Comparison of ENCODE assay signal across 11 cellular contexts in genomic region chr7:100017300-100017699, GRCh38. TPM values are rescaled to one million over a fixed set of nuclear protein-coding genes. Genes with fewer than 3 reads are reported as not detected.
DNase-seq lines count a peak whose midpoint lies in the region; ATAC-seq and TF ChIP-seq lines count a peak whose summit lies in the region.
"Had no signal": no experiment of that assay in that cellular context is flagged by ENCODE, and none has a peak within 500 bp of the region (broad histone marks: within the 10 kb centered on the region; RNA-seq: fewer than 3 reads in every experiment).

No MANE protein-coding gene starts in this region.

- peaks cover 56% of the 10 kb centered on the region for H4K20me1 ChIP-seq in SK-N-SH (ENCODE audit: insufficient read depth)

- TF ChIP-seq CTCF in SK-N-SH (IDR thresholded peaks at IDR 0.05): no peak
- no peak for TF ChIP-seq CTCF in adrenal gland (IDR thresholded peaks at IDR 0.05)
- TF ChIP-seq CTCF in stomach (IDR thresholded peaks at IDR 0.05): no peak

- H3K4me2 ChIP-seq in SK-N-SH: peak overlapping the region; percentile 76

- intact Hi-C loops in adrenal gland (cut with DNase I) (no loop called here), stomach (cut with DNase I; ENCODE audit: low total_unique reads) (no loop called here)

- no peak for TF ChIP-seq RAD21 in SK-N-SH (IDR thresholded peaks at IDR 0.05; ENCODE audit: low read length)

- TF ChIP-seq POLR2A in adrenal gland (IDR thresholded peaks at IDR 0.05) (no peak), stomach (IDR thresholded peaks at IDR 0.05) (no peak)

- no peaks in the 10 kb centered on the region for H3F3A ChIP-seq in SK-N-SH (replicated peaks; ENCODE audit: insufficient read depth)

- DNase-seq in SK-N-SH: no peak
- peak in 1 of 7 donors; percentile 21 for DNase-seq in adrenal gland
- DNase-seq in stomach: peak; percentile 84
- DNase-seq in NCI-H2227 (lab: John Stamatoyannopoulos, UW; ENCODE audit: unreplicated experiment): no peak
- DNase-seq: NCI-H1048, SIG-M5 had no signal

- ATAC-seq in SK-N-SH treated with all-trans-retinoic acid at 6 μM for 48 hours: no peak
- no peak for ATAC-seq in HG02840 (IDR thresholded peaks at IDR 0.05; ENCODE audit: low FRiP score, unreplicated experiment)
- ATAC-seq in GM21526 (IDR thresholded peaks at IDR 0.05; ENCODE audit: low FRiP score, unreplicated experiment): no peak

- POLR2A ChIA-PET in SK-N-SH (lab: Yijun Ruan, JAX): interaction anchor here (2.7 to 3.5 kb wide), 2 partner anchors 20 to 33 kb away, joined by 21 to 24 read pairs; partner anchors contain the start of gene ZSCAN21

- TF ChIP-seq EP300 in SK-N-SH (IDR thresholded peaks at IDR 0.05; ENCODE audit: borderline replicate concordance in 1 of 2, low read depth in 1 of 2, low read length in 1 of 2): no peak
- TF ChIP-seq EP300 in stomach (IDR thresholded peaks at IDR 0.05): no peak

- H3K4me3 ChIP-seq in SK-N-SH (ENCODE audit: low read depth in 2 of 2, low read length in 1 of 2) (peak overlapping the region in 1 of 2 experiments; percentile 20; a peak in 1 of 4 replicates), adrenal gland (peak overlapping the region in 1 of 4 donors; percentile 84), stomach (peak overlapping the region; percentile 68 to 99 (median 88))

- no peak overlapping the region; the same call in 1 of the 2 replicates for H3K9ac ChIP-seq in SK-N-SH

- 86% methylated on average over 11 of the region's 11 CpGs for WGBS in SK-N-SH (ENCODE audit: low lambda C conversion rate)
- 63 to 69% (median 67%) methylated on average over 11 of the region's 11 CpGs for WGBS in adrenal gland, 4 donors
- 28 to 52% (median 41%) methylated on average over 11 of the region's 11 CpGs for WGBS in stomach, 5 donors

- H2AFZ ChIP-seq in SK-N-SH (ENCODE audit: low read depth): no peak overlapping the region

- no peaks in the 10 kb centered on the region for H3K9me3 ChIP-seq in SK-N-SH
- H3K9me3 ChIP-seq in adrenal gland (replicated peaks in 1 of 3): no peaks in the 10 kb centered on the region
- H3K9me3 ChIP-seq in stomach: no peaks in the 10 kb centered on the region

- peaks cover 67% of the 10 kb centered on the region for H3K79me2 ChIP-seq in SK-N-SH (ENCODE audit: insufficient read depth)

- H3K9me2 ChIP-seq in SK-N-SH: no peaks in the 10 kb centered on the region

- H3K36me3 ChIP-seq in SK-N-SH (replicated peaks in 1 of 2; ENCODE audit: control insufficient read depth in 1 of 2, insufficient read depth in 2 of 2, low read length in 1 of 2) (peaks cover 6 to 22% of the 10 kb centered on the region in 2 experiments), adrenal gland (replicated peaks in 1 of 2) (peaks cover 0 to 15% of the 10 kb centered on the region in 2 donors), stomach (peaks cover 3 to 22% (median 16%) of the 10 kb centered on the region in 4 donors)

- CTCF ChIA-PET in SK-N-SH (lab: Yijun Ruan, JAX): interaction anchor here (1.1 to 7.3 kb wide), 6 partner anchors 12 to 115 kb away, joined by 3 to 59 read pairs (median 4); partner anchors contain the start of gene ZSCAN21

- H3K27ac ChIP-seq in SK-N-SH (ENCODE audit: low read depth in 2 of 2, low read length in 1 of 2): no peak overlapping the region
- peak overlapping the region in 3 of 5 donors; percentile 28 to 99 (median 99) for H3K27ac ChIP-seq in adrenal gland
- peak overlapping the region; percentile 96 for H3K27ac ChIP-seq in layer of hippocampus (ENCODE audit: low read depth, low read length)
- peak overlapping the region; percentile 83 to 100 (median 99) for H3K27ac ChIP-seq in stomach

- H3K4me1 ChIP-seq in SK-N-SH (ENCODE audit: control insufficient read depth in 1 of 2, insufficient read depth in 2 of 2, low read depth in 1 of 2, low read length in 1 of 2) (peaks cover 0 to 12% of the 10 kb centered on the region in 2 experiments; a peak in 3 of 4 replicates), adrenal gland (replicated peaks in 1 of 2) (peaks cover 17 to 53% of the 10 kb centered on the region in 2 donors), stomach (peaks cover 56 to 79% (median 71%) of the 10 kb centered on the region in 4 donors)

- no peaks in the 10 kb centered on the region for H3K27me3 ChIP-seq in SK-N-SH (ENCODE audit: insufficient read depth)
- no peaks in the 10 kb centered on the region for H3K27me3 ChIP-seq in adrenal gland
- no peaks in the 10 kb centered on the region for H3K27me3 ChIP-seq in layer of hippocampus (ENCODE audit: control insufficient read depth, insufficient read depth, low read length)
- H3K27me3 ChIP-seq in stomach: no peaks in the 10 kb centered on the region

TF ChIP-seq in SK-N-SH, 30 proteins besides CTCF, POLR2A, EP300 and RAD21 (continues in another document):
- TF ChIP-seq RFX5 (IDR thresholded peaks at IDR 0.05; ENCODE audit: low read length): no peak
- TF ChIP-seq REST (IDR thresholded peaks at IDR 0.05; ENCODE audit: low read depth, low read length): no peak
- TF ChIP-seq ELF1 (IDR thresholded peaks at IDR 0.05): no peak

TF ChIP-seq in SK-N-SH treated with all-trans-retinoic acid at 6 μM for 48 hours, 23 proteins besides CTCF, POLR2A, EP300 and RAD21 (continues in another document):
- TF ChIP-seq ARNTL (CRISPR knock-in tag; IDR thresholded peaks at IDR 0.05; ENCODE audit: borderline replicate concordance, low read depth) (no peak), OSR1 (CRISPR knock-in tag; IDR thresholded peaks at IDR 0.05) (no peak), TSHZ2 (CRISPR knock-in tag; IDR thresholded peaks at IDR 0.05) (no peak), RARB (CRISPR knock-in tag; IDR thresholded peaks at IDR 0.05) (no peak), GLIS3 (CRISPR knock-in tag; IDR thresholded peaks at IDR 0.05) (no peak), PATZ1 (CRISPR knock-in tag; IDR thresholded peaks at IDR 0.05; ENCODE audit: borderline replicate concordance) (no peak), SNAI2 (CRISPR knock-in tag; IDR thresholded peaks at IDR 0.05) (no peak)

RNA-seq across cellular contexts. Expression of gene ZKSCAN1, which starts 1.9 kb away (rescaled TPM):
- polyA plus RNA-seq in SK-N-SH (2012; rRNA removed): 21.1 and 30.7 TPM in 2 replicates
- 21.8 and 23.1 TPM in 2 replicates for polyA plus RNA-seq in SK-N-SH (2012; cell fraction: cytosol; rRNA removed)
- 53.7 and 53.9 TPM in 2 replicates for polyA plus RNA-seq in SK-N-SH (2012; cell fraction: nucleus; rRNA removed)
- total RNA-seq in adrenal gland: 100 to 1,000 TPM in 2 of 8 donors, 10 to 100 TPM in 6; 35.2 to 134 (median 75.7) TPM
- polyA plus RNA-seq in adrenal gland: 10 to 100 TPM; 20.3 to 46.6 (median 38.7) TPM
- total RNA-seq in stomach: 100 to 1,000 TPM in 1 of 5 donors, 10 to 100 TPM in 4; 49.0 to 153 (median 55.2) TPM
- 10 to 100 TPM in 2 of 3 donors, 1 to 10 TPM in 1; 9.5 to 13.6 (median 10.0) TPM for polyA plus RNA-seq in stomach

RNA-seq across cellular contexts. Expression of gene ZSCAN21, which starts 32.3 kb away (rescaled TPM):
- polyA plus RNA-seq in SK-N-SH (2012; rRNA removed) (17.5 and 22.8 TPM in 2 replicates), adrenal gland (10 to 100 TPM; 11.2 to 14.9 (median 12.5) TPM), stomach (1 to 10 TPM; 5.4 to 7.0 (median 6.8) TPM)
- polyA plus RNA-seq in SK-N-SH (2012; cell fraction: cytosol; rRNA removed): 16.5 and 18.9 TPM in 2 replicates
- 17.3 and 22.4 TPM in 2 replicates for polyA plus RNA-seq in SK-N-SH (2012; cell fraction: nucleus; rRNA removed)
- total RNA-seq in adrenal gland (10 to 100 TPM in 7 of 8 donors, 1 to 10 TPM in 1; 10.0 to 16.5 (median 13.4) TPM), stomach (10 to 100 TPM in 4 of 5 donors, 1 to 10 TPM in 1; 6.4 to 48.4 (median 14.6) TPM)

RNA-seq across cellular contexts. Expression of gene AZGP1, which starts 41.5 kb away (rescaled TPM):
- 0.15 TPM in 1 of 2 replicates, not detected in the other for polyA plus RNA-seq in SK-N-SH (2012; rRNA removed)
- polyA plus RNA-seq in SK-N-SH (2012; cell fraction: cytosol; rRNA removed): 0.05 and 0.07 TPM in 2 replicates
- polyA plus RNA-seq in SK-N-SH (2012; cell fraction: nucleus; rRNA removed): not detected in 2 replicates
- total RNA-seq in adrenal gland: 1 to 10 TPM in 5 of 8 donors, under 1 TPM in 1, not detected in 2; 0.88 to 3.1 (median 2.0) TPM
- 10 to 100 TPM in 1 of 3 donors, 1 to 10 TPM in 1, under 1 TPM in 1; 0.88 to 29.7 (median 3.9) TPM for polyA plus RNA-seq in adrenal gland
- total RNA-seq in stomach: 10 to 100 TPM in 2 of 5 donors, 1 to 10 TPM in 2, not detected in 1; 6.8 to 92.3 (median 32.7) TPM
- polyA plus RNA-seq in stomach: 100 to 1,000 TPM; 235 to 461 (median 422) TPM
- total RNA-seq: A172 had no signal

Comparison
In these comparisons a context has a peak if more than half of its experiments do, and no peak if none do; other contexts are left out.
1. H3K27ac ChIP-seq: peak in adrenal gland (3 of 5), layer of hippocampus (single experiment) and stomach (5 of 5); none in SK-N-SH (0 of 2).
2. RNA of gene AZGP1, which starts 41.5 kb away (polyA plus RNA-seq): 235 to 461 TPM in stomach; 0.88 to 29.7 TPM in adrenal gland and 0.05 to 0.15 TPM in SK-N-SH; every median in the first group is over 4 times any median in the second.